ENCODE assay signal across 19 cellular contexts in genomic region chrX:80799616-80800015, GRCh38.
"Had no signal": no experiment of that assay in that cellular context is flagged by ENCODE, and none has a peak within 500 bp of the region (broad histone marks: within the 10 kb centered on the region; RNA-seq: fewer than 3 reads in every experiment).

No MANE protein-coding gene starts in this region.

- H3K9me3 Mint-ChIP-seq: activated T-cell treated with anti-CD3 and anti-CD28 coated beads, Interleukin-2, amount 50 U/mL, for 4 hours; immature natural killer cell; naive thymus-derived CD8-positive, alpha-beta T cell had no signal

- H3K27me3 Mint-ChIP-seq: activated CD8-positive, alpha-beta memory T cell treated with anti-CD3 and anti-CD28 coated beads, Interleukin-2, amount 10 ng/mL, durations not matched to agents 7 days and 5 days; naive thymus-derived CD8-positive, alpha-beta T cell had no signal

- H3K27me3 ChIP-seq: esophagus squamous epithelium, neutrophil, right atrium auricular region, thyroid gland, uterus had no signal

- H3K27ac Mint-ChIP-seq: activated CD8-positive, alpha-beta memory T cell treated with anti-CD3 and anti-CD28 coated beads, Interleukin-2, amount 10 ng/mL, durations not matched to agents 7 days and 5 days had no signal

- H3K4me3 ChIP-seq: esophagus squamous epithelium, lung, mucosa of descending colon, right atrium auricular region, thyroid gland, uterus had no signal

- H3K36me3 ChIP-seq: right atrium auricular region, thyroid gland, uterus had no signal

- H3K4me3 Mint-ChIP-seq: activated CD8-positive, alpha-beta memory T cell treated with anti-CD3 and anti-CD28 coated beads, Interleukin-2, amount 10 ng/mL, durations not matched to agents 7 days and 5 days; activated T-cell treated with anti-CD3 and anti-CD28 coated beads, Interleukin-2, amount 50 U/mL, for 4 hours; immature natural killer cell; naive thymus-derived CD8-positive, alpha-beta T cell had no signal

- H3K27ac ChIP-seq: esophagus squamous epithelium, neutrophil, right atrium auricular region, thyroid gland, uterus had no signal

- H3K36me3 Mint-ChIP-seq: immature natural killer cell had no signal

- DNase-seq: activated CD4-positive, alpha-beta T cell treated with anti-CD3 and anti-CD28 coated beads for 1 hour; activated CD4-positive, alpha-beta T cell treated with anti-CD3 and anti-CD28 coated beads, Interleukin-2, amount 50 U/mL, for 48 hours; activated CD8-positive, alpha-beta memory T cell treated with anti-CD3 and anti-CD28 coated beads, Interleukin-2, amount 10 ng/mL, durations not matched to agents 7 days and 5 days; activated naive CD4-positive, alpha-beta T cell; activated T-cell treated with anti-CD3 and anti-CD28 coated beads, Interleukin-2, amount 50 U/mL, for 4 hours; aorta; esophagus squamous epithelium; foreskin fibroblast; immature natural killer cell; left cardiac atrium; mucosa of descending colon; naive thymus-derived CD8-positive, alpha-beta T cell; posterior cingulate gyrus; small intestine; thyroid gland; uterus had no signal

- ATAC-seq: activated CD8-positive, alpha-beta memory T cell treated with anti-CD3 and anti-CD28 coated beads, Interleukin-2, amount 10 ng/mL, durations not matched to agents 7 days and 5 days; activated T-cell treated with anti-CD3 and anti-CD28 coated beads, Interleukin-2, amount 50 U/mL, for 4 hours; left cardiac atrium; mucosa of descending colon; naive thymus-derived CD8-positive, alpha-beta T cell had no signal

- H3K9me3 ChIP-seq: esophagus squamous epithelium, mucosa of descending colon, neutrophil, right atrium auricular region, thyroid gland, uterus had no signal

- H3K4me1 ChIP-seq: esophagus squamous epithelium, right atrium auricular region, uterus had no signal
